8 cellular contexts compared by ENCODE assay signal in genomic region chr4:53377319-53378170, GRCh38. TPM values are rescaled to one million over a fixed set of nuclear protein-coding genes. Genes with fewer than 3 reads are reported as not detected.
A peak's percentile ranks its signal among the peaks of the same experiment; 100 is the strongest.
DNase-seq lines count a peak whose midpoint lies in the region; ATAC-seq and TF ChIP-seq lines count a peak whose summit lies in the region.

Gene FIP1L1, plus strand, starts transcription at chr4:53377641. Its CDS starts 198 bp downstream, at chr4:53377839.

- under 1% methylated on average over 55 of the region's 85 CpGs for WGBS in mesenchymal stem cell

- H3K4me3 Mint-ChIP-seq in activated CD8-positive, alpha-beta memory T cell treated with anti-CD3 and anti-CD28 coated beads, Interleukin-2, amount 10 ng/mL, durations not matched to agents 7 days and 5 days, result peak within 1 kb of the TSS; percentile 86

- H2BK15ac ChIP-seq in mesenchymal stem cell (ENCODE audit: low read depth, poor library complexity, severe bottlenecking), result peak within 1 kb of the TSS; percentile 99

- H4K91ac ChIP-seq in mesenchymal stem cell (ENCODE audit: low read length), result peak within 1 kb of the TSS; percentile 52

- no peak within 1 kb of the TSS for H2AK5ac ChIP-seq in mesenchymal stem cell (ENCODE audit: low read length, severe bottlenecking)

- H3K4me2 ChIP-seq in mesenchymal stem cell (ENCODE audit: low read length, poor library complexity, severe bottlenecking), result peak within 1 kb of the TSS; percentile 69

- no peaks in the 10 kb centered on the region for H3K9me3 Mint-ChIP-seq in activated CD8-positive, alpha-beta memory T cell treated with anti-CD3 and anti-CD28 coated beads, Interleukin-2, amount 10 ng/mL, durations not matched to agents 7 days and 5 days (ENCODE audit: low read depth)

- peak within 1 kb of the TSS; percentile 94 for H3K9ac ChIP-seq in endocrine pancreas (ENCODE audit: control insufficient read depth, insufficient read depth, low read length)
- peak within 1 kb of the TSS; percentile 97 for H3K9ac ChIP-seq in mesenchymal stem cell (ENCODE audit: low read length)

- H3K14ac ChIP-seq in mesenchymal stem cell (ENCODE audit: low read length in 2 of 2), result peak within 1 kb of the TSS; percentile 2 to 82

- peak within 1 kb of the TSS; percentile 93 for H2BK120ac ChIP-seq in mesenchymal stem cell (ENCODE audit: low read depth, low read length)

- H3K23ac ChIP-seq in mesenchymal stem cell (ENCODE audit: low read length in 2 of 2), result no peak within 1 kb of the TSS

- DNase-seq in COLO668 (lab: John Stamatoyannopoulos, UW; ENCODE audit: unreplicated experiment) (peak; percentile 97), GM20000 (ENCODE audit: low spot score) (peak; percentile 97), HT-29 (ENCODE audit: low spot score) (peak; percentile 96), NOMO-1 (lab: John Stamatoyannopoulos, UW; ENCODE audit: unreplicated experiment in 2 of 2) (peak; percentile 87 to 94), mesenchymal stem cell (peak; percentile 87)
- DNase-seq in activated CD8-positive, alpha-beta memory T cell treated with anti-CD3 and anti-CD28 coated beads, Interleukin-2, amount 10 ng/mL, durations not matched to agents 7 days and 5 days, result peak; percentile 96
- DNase-seq in stimulated activated CD8-positive, alpha-beta memory T cell treated with anti-CD3 and anti-CD28 coated beads, Interleukin-12 subunit alpha, Interleukin-12 subunit beta, amount 100 ng/mL, for 4 hours (ENCODE audit: low read depth), result peak; percentile 95

- CTCF ChIA-PET in activated CD8-positive, alpha-beta memory T cell treated with anti-CD3 and anti-CD28 coated beads, Interleukin-2, amount 10 ng/mL, durations not matched to agents 7 days and 5 days (lab: Charles Lee), result interaction anchor here (1.3 to 1.5 kb wide), 2 partner anchors 10 to 12 kb away, joined by 3 read pairs; no protein-coding TSS in a partner anchor

- H3K27ac ChIP-seq in mesenchymal stem cell (ENCODE audit: low read length, poor library complexity, severe bottlenecking), result peak within 1 kb of the TSS; percentile 2

- H2BK12ac ChIP-seq in mesenchymal stem cell (ENCODE audit: low read length in 2 of 2), result peak within 1 kb of the TSS in 1 of 2 experiments; percentile 47

- H3K9me3 ChIP-seq in endocrine pancreas (ENCODE audit: control insufficient read depth, low read length) (no peaks in the 10 kb centered on the region), mesenchymal stem cell (ENCODE audit: control insufficient read depth, low read length) (no peaks in the 10 kb centered on the region)

- H3K18ac ChIP-seq in mesenchymal stem cell (ENCODE audit: low read depth in 1 of 2, low read length in 2 of 2), result peak within 1 kb of the TSS; percentile 35 to 87

- H3K27me3 ChIP-seq in endocrine pancreas (ENCODE audit: control insufficient read depth, insufficient read depth, low read length) (no peaks in the 10 kb centered on the region), mesenchymal stem cell (ENCODE audit: control insufficient read depth in 1 of 2, insufficient read depth in 1 of 2, low read length in 2 of 2) (no peaks in the 10 kb centered on the region)

- H3K4me1 Mint-ChIP-seq in activated CD8-positive, alpha-beta memory T cell treated with anti-CD3 and anti-CD28 coated beads, Interleukin-2, amount 10 ng/mL, durations not matched to agents 7 days and 5 days, result peaks cover 37% of the 10 kb centered on the region

- TF ChIP-seq CTCF in GM20000 (IDR thresholded peaks at IDR 0.05; ENCODE audit: extremely low read depth, missing control alignments), result no peak

- H2AFZ ChIP-seq in mesenchymal stem cell (ENCODE audit: low read depth, low read length), result peak within 1 kb of the TSS; percentile 6

- H2BK5ac ChIP-seq in mesenchymal stem cell (ENCODE audit: low read depth, low read length, poor library complexity, severe bottlenecking), result peak within 1 kb of the TSS; percentile 11

- peak within 1 kb of the TSS; percentile 98 for H3K27ac Mint-ChIP-seq in activated CD8-positive, alpha-beta memory T cell treated with anti-CD3 and anti-CD28 coated beads, Interleukin-2, amount 10 ng/mL, durations not matched to agents 7 days and 5 days

- peaks cover 12% of the 10 kb centered on the region for H3K36me3 Mint-ChIP-seq in activated CD8-positive, alpha-beta memory T cell treated with anti-CD3 and anti-CD28 coated beads, Interleukin-2, amount 10 ng/mL, durations not matched to agents 7 days and 5 days

- peak within 1 kb of the TSS; percentile 99 for H4K8ac ChIP-seq in mesenchymal stem cell (ENCODE audit: low read length)

- H3K79me1 ChIP-seq in mesenchymal stem cell (replicated peaks; ENCODE audit: low read length, poor library complexity, severe bottlenecking), result peaks cover 1% of the 10 kb centered on the region

- peaks cover 9% of the 10 kb centered on the region for H3K27me3 Mint-ChIP-seq in activated CD8-positive, alpha-beta memory T cell treated with anti-CD3 and anti-CD28 coated beads, Interleukin-2, amount 10 ng/mL, durations not matched to agents 7 days and 5 days

- peak; percentile 97 for ATAC-seq in activated CD8-positive, alpha-beta memory T cell treated with anti-CD3 and anti-CD28 coated beads, Interleukin-2, amount 10 ng/mL, durations not matched to agents 7 days and 5 days

- H3K4me3 ChIP-seq in endocrine pancreas (ENCODE audit: control insufficient read depth, insufficient read depth, low read length) (peak within 1 kb of the TSS; percentile 94), mesenchymal stem cell (ENCODE audit: insufficient read depth in 1 of 2, low read depth in 1 of 2, low read length in 2 of 2) (peak within 1 kb of the TSS; percentile 79 to 95)

- H3K4ac ChIP-seq in mesenchymal stem cell (ENCODE audit: low read depth in 1 of 2, low read length in 2 of 2), result peak within 1 kb of the TSS; percentile 5 to 96

- H3K36me3 ChIP-seq in endocrine pancreas (ENCODE audit: control insufficient read depth, insufficient read depth, low read length), result no peaks in the 10 kb centered on the region
- peaks cover 0 to 14% of the 10 kb centered on the region in 2 experiments for H3K36me3 ChIP-seq in mesenchymal stem cell (ENCODE audit: control insufficient read depth in 1 of 2, insufficient read depth in 2 of 2, low read depth in 1 of 2, low read length in 2 of 2)

- H3K4me1 ChIP-seq in endocrine pancreas (ENCODE audit: control insufficient read depth, insufficient read depth, low read length) (peaks cover 37% of the 10 kb centered on the region), mesenchymal stem cell (ENCODE audit: control insufficient read depth, insufficient read depth, low read depth, low read length) (no peaks in the 10 kb centered on the region)

RNA-seq across cellular contexts. Expression of gene FIP1L1, which starts in this region (rescaled TPM):
- 29.7 and 34.6 TPM in 2 replicates for total RNA-seq in HT-29 (2014; rRNA removed; shearing (Covaris generic))
- total RNA-seq in activated CD8-positive, alpha-beta memory T cell treated with anti-CD3 and anti-CD28 coated beads, Interleukin-2, amount 10 ng/mL, durations not matched to agents 7 days and 5 days, result 10 to 100 TPM; 79.5 to 80.6 TPM
- 75.9 TPM for polyA plus RNA-seq in mesenchymal stem cell (2013, experiment 1 of 2)
- polyA plus RNA-seq in mesenchymal stem cell (2013, experiment 2 of 2), result 80.0 TPM

Comparison
In these comparisons a context has a peak if more than half of its experiments do, and no peak if none do; other contexts are left out.
1. Peak in every context shown above with its lines: DNase-seq, ATAC-seq, H3K4me3 ChIP-seq and H3K27ac ChIP-seq.